28 cellular contexts compared by ENCODE assay signal in genomic region chr5:145243016-145243415, GRCh38.
"Had no signal": no experiment of that assay in that cellular context is flagged by ENCODE, and none has a peak within 500 bp of the region (broad histone marks: within the 10 kb centered on the region; RNA-seq: fewer than 3 reads in every experiment).

No MANE protein-coding gene starts in this region.

- H3K9me3 ChIP-seq: gastrocnemius medialis, stomach, suprapubic skin, tibial nerve had no signal

- H3K9me3 Mint-ChIP-seq: activated B cell treated with CpG ODN at 0.5 μM for 24 hours; activated naive CD8-positive, alpha-beta T cell treated with anti-CD3 and anti-CD28 coated beads, Interleukin-2, amount 50 U/mL, for 24 hours; dendritic cell treated with granulocyte-macrophage colony-stimulating factor and Interleukin-4, amounts not matched to agents 40 ng/mL and 50 ng/mL, for 4 days; memory B cell; stimulated activated memory B cell treated with anti-CD40 and anti-IgM and Interleukin-4, amounts not matched to agents 10 μg/mL and 1 μg/mL and 100 μg/mL, for 72 hours had no signal

- FAIRE-seq: islet of Langerhans had no signal

- DNase-seq: activated B cell treated with CpG ODN at 0.5 μM for 24 hours; activated CD4-positive, alpha-beta T cell treated with anti-CD3 and anti-CD28 coated beads for 4 hours; activated CD4-positive, alpha-beta T cell treated with anti-CD3 and anti-CD28 coated beads, Interleukin-2, amount 50 U/mL, for 48 hours; activated effector memory CD4-positive, alpha-beta T cell treated with anti-CD3 and anti-CD28 coated beads, Interleukin-2, amount 50 U/mL, for 16 hours; activated naive CD4-positive, alpha-beta T cell treated with anti-CD3 and anti-CD28 coated beads, Interleukin-2, amount 50 U/mL, for 16 hours; activated naive CD8-positive, alpha-beta T cell treated with anti-CD3 and anti-CD28 coated beads, Interleukin-2, amount 50 U/mL, for 24 hours; activated T-cell treated with anti-CD3 and anti-CD28 coated beads for 4 hours; brain microvascular endothelial cell; caudate nucleus; effector CD8-positive, alpha-beta T cell; gastrocnemius medialis; head of caudate nucleus; hypothalamus; left cardiac atrium; nucleus accumbens; posterior cingulate gyrus; stimulated activated CD4-positive, alpha-beta T cell treated with anti-CD3 and anti-CD28 coated beads, Interleukin-15, amount 100 ng/mL, for 24 hours; stomach; T-helper 17 cell had no signal

- H3K4me3 ChIP-seq: gastrocnemius medialis, smooth muscle cell, stomach, suprapubic skin, tibial nerve had no signal

- H3K36me3 Mint-ChIP-seq: memory B cell; natural killer cell treated with Interleukin-12 subunit alpha and Interleukin-12 subunit beta and Interleukin-15 and Interleukin-18, amount 100 ng/mL, for 72 hours; stimulated activated memory B cell treated with anti-CD40 and anti-IgM and Interleukin-4, amounts not matched to agents 10 μg/mL and 1 μg/mL and 100 μg/mL, for 72 hours had no signal

- H3K27me3 Mint-ChIP-seq: activated B cell treated with CpG ODN at 0.5 μM for 24 hours; activated naive CD8-positive, alpha-beta T cell treated with anti-CD3 and anti-CD28 coated beads, Interleukin-2, amount 50 U/mL, for 24 hours; dendritic cell treated with granulocyte-macrophage colony-stimulating factor and Interleukin-4, amounts not matched to agents 40 ng/mL and 50 ng/mL, for 4 days; memory B cell; natural killer cell treated with Interleukin-12 subunit alpha and Interleukin-12 subunit beta and Interleukin-15 and Interleukin-18, amount 100 ng/mL, for 72 hours; T-helper 17 cell had no signal

- ATAC-seq: activated naive CD8-positive, alpha-beta T cell treated with anti-CD3 and anti-CD28 coated beads, Interleukin-2, amount 50 U/mL, for 24 hours; gastrocnemius medialis; left cardiac atrium; natural killer cell treated with Interleukin-12 subunit alpha and Interleukin-12 subunit beta and Interleukin-15 and Interleukin-18, amount 100 ng/mL, for 72 hours; sciatic nerve; stimulated activated memory B cell treated with anti-CD40 and anti-IgM and Interleukin-4, amounts not matched to agents 10 μg/mL and 1 μg/mL and 100 μg/mL, for 72 hours; T-helper 17 cell had no signal

- H3K27ac Mint-ChIP-seq: activated B cell treated with CpG ODN at 0.5 μM for 24 hours; activated naive CD8-positive, alpha-beta T cell treated with anti-CD3 and anti-CD28 coated beads, Interleukin-2, amount 50 U/mL, for 24 hours; dendritic cell treated with granulocyte-macrophage colony-stimulating factor and Interleukin-4, amounts not matched to agents 40 ng/mL and 50 ng/mL, for 4 days; memory B cell; natural killer cell treated with Interleukin-12 subunit alpha and Interleukin-12 subunit beta and Interleukin-15 and Interleukin-18, amount 100 ng/mL, for 72 hours; stimulated activated memory B cell treated with anti-CD40 and anti-IgM and Interleukin-4, amounts not matched to agents 10 μg/mL and 1 μg/mL and 100 μg/mL, for 72 hours; T-helper 17 cell had no signal

- H3K4me2 ChIP-seq: smooth muscle cell had no signal

- H3K4me1 Mint-ChIP-seq: activated B cell treated with CpG ODN at 0.5 μM for 24 hours; activated naive CD8-positive, alpha-beta T cell treated with anti-CD3 and anti-CD28 coated beads, Interleukin-2, amount 50 U/mL, for 24 hours; memory B cell; stimulated activated memory B cell treated with anti-CD40 and anti-IgM and Interleukin-4, amounts not matched to agents 10 μg/mL and 1 μg/mL and 100 μg/mL, for 72 hours; T-helper 17 cell had no signal

- H3K27ac ChIP-seq: brain microvascular endothelial cell, gastrocnemius medialis, stomach, suprapubic skin, tibial nerve had no signal

- H3K36me3 ChIP-seq: brain microvascular endothelial cell, gastrocnemius medialis, stomach, suprapubic skin, tibial nerve had no signal

- H3K4me3 Mint-ChIP-seq: activated B cell treated with CpG ODN at 0.5 μM for 24 hours; activated naive CD8-positive, alpha-beta T cell treated with anti-CD3 and anti-CD28 coated beads, Interleukin-2, amount 50 U/mL, for 24 hours; dendritic cell treated with granulocyte-macrophage colony-stimulating factor and Interleukin-4, amounts not matched to agents 40 ng/mL and 50 ng/mL, for 4 days; memory B cell; natural killer cell treated with Interleukin-12 subunit alpha and Interleukin-12 subunit beta and Interleukin-15 and Interleukin-18, amount 100 ng/mL, for 72 hours; stimulated activated memory B cell treated with anti-CD40 and anti-IgM and Interleukin-4, amounts not matched to agents 10 μg/mL and 1 μg/mL and 100 μg/mL, for 72 hours; T-helper 17 cell had no signal

- H3K27me3 ChIP-seq: brain microvascular endothelial cell, gastrocnemius medialis, stomach, suprapubic skin, tibial nerve had no signal

- H3K4me1 ChIP-seq: gastrocnemius medialis, stomach had no signal
